Comparison of ENCODE assay signal across 9 cellular contexts in the genomic region with DNA sequence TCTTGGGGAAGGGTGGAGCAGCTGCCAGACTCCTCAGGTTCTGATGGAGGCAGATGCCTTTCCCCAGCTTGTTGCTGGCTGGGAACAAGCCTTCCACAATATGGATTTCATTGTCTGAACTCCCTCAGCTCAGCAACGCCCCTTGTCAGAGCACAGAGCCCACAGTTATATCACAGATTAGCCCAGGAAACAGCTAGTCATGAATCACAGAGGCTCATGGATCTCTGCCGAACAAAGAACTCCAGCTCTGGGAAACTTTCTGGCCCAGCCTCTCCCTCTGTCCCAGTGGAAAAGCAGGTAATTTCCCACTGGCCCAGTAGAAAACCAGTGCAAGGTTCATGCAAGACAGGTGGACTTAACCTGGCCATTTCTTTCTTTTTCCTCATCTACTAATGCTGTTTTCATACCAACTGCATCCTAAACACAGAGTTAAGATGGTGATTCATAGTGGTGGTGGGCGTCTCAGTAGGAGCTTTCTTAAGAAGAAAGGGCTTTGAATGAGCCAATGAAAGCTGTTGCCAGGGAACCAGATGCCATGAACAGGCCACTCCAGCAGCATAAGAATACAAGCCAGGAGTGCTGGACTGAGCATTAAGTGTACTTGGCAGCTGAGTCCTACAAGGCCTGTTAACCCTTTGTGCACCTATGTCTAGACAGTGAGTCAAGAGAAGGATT. TPM values are rescaled to one million over a fixed set of nuclear protein-coding genes. Genes with fewer than 3 reads are reported as not detected.
A peak's percentile ranks its signal among the peaks of the same experiment; 100 is the strongest.
DNase-seq lines count a peak whose midpoint lies in the region; ATAC-seq and TF ChIP-seq lines count a peak whose summit lies in the region.
"Had no signal": no experiment of that assay in that cellular context is flagged by ENCODE, and none has a peak within 500 bp of the region (broad histone marks: within the 10 kb centered on the region; RNA-seq: fewer than 3 reads in every experiment).

No MANE protein-coding gene starts in this region.

- peak overlapping the region; percentile 78 for H3K4me3 Mint-ChIP-seq in neural progenitor cell

- peaks cover 23% of the 10 kb centered on the region for H3F3A ChIP-seq in neural progenitor cell (ENCODE audit: low read depth)

- CTCF ChIA-PET in HEK293T (lab: Yijun Ruan, JAX): interaction anchor here (0.5 to 1.3 kb wide), 4 partner anchors 8 to 85 kb away, joined by 3 to 4 read pairs (median 3); a partner anchor contains a TSS

- no peak overlapping the region for H3K9ac ChIP-seq in neural progenitor cell

- H3K79me2 ChIP-seq in neural progenitor cell (ENCODE audit: low read depth): no peaks in the 10 kb centered on the region

- H3K27ac ChIP-seq in neural progenitor cell (peak overlapping the region; percentile 72), esophagus squamous epithelium (peak overlapping the region in 1 of 4 donors; percentile 39), spleen (no peak overlapping the region)

- H3K27ac Mint-ChIP-seq in neural progenitor cell: peak overlapping the region; percentile 100

- no peaks in the 10 kb centered on the region for H3K9me3 Mint-ChIP-seq in neural progenitor cell

- peaks cover 62% of the 10 kb centered on the region for H3K4me1 Mint-ChIP-seq in neural progenitor cell

- TF ChIP-seq CTCF in epithelial cell of proximal tubule (conservative IDR thresholded peaks at IDR 0.05; ENCODE audit: low read depth, low read length): no peak
- no peak for TF ChIP-seq CTCF in neural progenitor cell (IDR thresholded peaks at IDR 0.05)
- no peak for TF ChIP-seq CTCF in esophagus squamous epithelium (IDR thresholded peaks at IDR 0.05)
- TF ChIP-seq CTCF in spleen (IDR thresholded peaks at IDR 0.05 in 8 of 11, conservative IDR thresholded peaks at IDR 0.05 in 3 of 11): no peak

- H3K4me1 ChIP-seq in neural progenitor cell (peaks cover 16% of the 10 kb centered on the region), esophagus squamous epithelium (peaks cover 0 to 15% (median 0%) of the 10 kb centered on the region in 3 donors), spleen (no peaks in the 10 kb centered on the region)

- H3K27me3 ChIP-seq in neural progenitor cell: no peaks in the 10 kb centered on the region
- no peaks in the 10 kb centered on the region for H3K27me3 ChIP-seq in esophagus squamous epithelium
- no peaks in the 10 kb centered on the region for H3K27me3 ChIP-seq in spleen (replicated peaks in 1 of 7)

- no peaks in the 10 kb centered on the region for H3K9me3 ChIP-seq in neural progenitor cell (ENCODE audit: low read depth)
- H3K9me3 ChIP-seq in esophagus squamous epithelium: no peaks in the 10 kb centered on the region
- no peaks in the 10 kb centered on the region for H3K9me3 ChIP-seq in spleen

- H2AFZ ChIP-seq in neural progenitor cell (replicated peaks): peak overlapping the region; percentile 78

- H3K36me3 Mint-ChIP-seq in neural progenitor cell: peaks cover 2% of the 10 kb centered on the region

- no peaks in the 10 kb centered on the region for H3K36me3 ChIP-seq in neural progenitor cell
- H3K36me3 ChIP-seq in esophagus squamous epithelium: no peaks in the 10 kb centered on the region
- no peaks in the 10 kb centered on the region for H3K36me3 ChIP-seq in spleen

- peak; percentile 76 for DNase-seq in DMS 273 (lab: John Stamatoyannopoulos, UW; ENCODE audit: unreplicated experiment)
- DNase-seq in NCI-H187 treated with DMSO at 0.1 percent for 48 hours (lab: John Stamatoyannopoulos, UW): peak; percentile 34
- DNase-seq in epithelial cell of proximal tubule (ENCODE audit: low read depth): peak; percentile 27
- peak; percentile 77 for DNase-seq in neural progenitor cell (ENCODE audit: low spot score)
- DNase-seq in esophagus squamous epithelium (lab: John Stamatoyannopoulos, UW): no peak
- DNase-seq in HEK293T (ENCODE audit: extremely low spot score): no peak
- DNase-seq in spleen: no peak

- peak overlapping the region; percentile 69 for H3K4me2 ChIP-seq in neural progenitor cell

- no peak overlapping the region for H3K4me3 ChIP-seq in epithelial cell of proximal tubule (ENCODE audit: low read depth, low read length)
- H3K4me3 ChIP-seq in neural progenitor cell: peak overlapping the region; percentile 19
- H3K4me3 ChIP-seq in esophagus squamous epithelium: no peak overlapping the region
- no peak overlapping the region for H3K4me3 ChIP-seq in spleen

- H4K20me1 ChIP-seq in neural progenitor cell (ENCODE audit: low read depth): no peaks in the 10 kb centered on the region

- no peaks in the 10 kb centered on the region for H3K27me3 Mint-ChIP-seq in neural progenitor cell (ENCODE audit: insufficient read depth, low read depth)

- intact Hi-C loops in esophagus squamous epithelium (cut with DNase I) (no loop called here), spleen (cut with DNase I; ENCODE audit: low total_unique reads) (no loop called here)

- TF ChIP-seq POLR2A in esophagus squamous epithelium (IDR thresholded peaks at IDR 0.05) (no peak), spleen (IDR thresholded peaks at IDR 0.05) (no peak)

- ATAC-seq in HG03442 (IDR thresholded peaks at IDR 0.05; ENCODE audit: unreplicated experiment): no peak

- 0 to 22% methylated on average over 2 to 3 of the region's 3 CpGs for WGBS in esophagus squamous epithelium, 2 donors
- WGBS in spleen, 5 donors: 51 to 74% (median 56%) methylated on average over 3 of the region's 3 CpGs

- POLR2A ChIA-PET in HEK293T (lab: Yijun Ruan, JAX): no interaction called here

TF ChIP-seq in HEK293T, 16 proteins besides CTCF, POLR2A, EP300 and RAD21:
- no peak for TF ChIP-seq SP1 (IDR thresholded peaks at IDR 0.05)
- no peak for TF ChIP-seq ARNT (IDR thresholded peaks at IDR 0.05)
- TF ChIP-seq LEF1 (IDR thresholded peaks at IDR 0.05; ENCODE audit: borderline replicate concordance): no peak
- no peak for TF ChIP-seq SUZ12 (IDR thresholded peaks at IDR 0.05)
- TF ChIP-seq HDGF (IDR thresholded peaks at IDR 0.05; ENCODE audit: borderline replicate concordance): no peak
- TF ChIP-seq TARDBP (IDR thresholded peaks at IDR 0.05): no peak
- no peak for TF ChIP-seq CTBP1 (IDR thresholded peaks at IDR 0.05; ENCODE audit: borderline replicate concordance)

RNA-seq across cellular contexts. Expression of a gene that starts 8.7 kb away (rescaled TPM):
- total RNA-seq in epithelial cell of proximal tubule (not detected in 2 replicates), neural progenitor cell (ENCODE audit: low replicate concordance) (not detected in 2 replicates), esophagus squamous epithelium (not detected), spleen (not detected)
- polyA plus RNA-seq in spleen: not detected
- total RNA-seq: mononuclear cell had no signal

RNA-seq across cellular contexts. Expression of a gene that starts 30.7 kb away (rescaled TPM):
- total RNA-seq in epithelial cell of proximal tubule: 34.8 and 36.6 TPM in 2 replicates
- total RNA-seq in neural progenitor cell (ENCODE audit: low replicate concordance): 79.4 and 106 TPM in 2 replicates
- total RNA-seq in esophagus squamous epithelium: 10 to 100 TPM in 1 of 4 donors, 1 to 10 TPM in 3; 2.6 to 11.3 (median 4.0) TPM
- 1 to 10 TPM; 1.8 to 4.4 (median 2.8) TPM for total RNA-seq in spleen
- 1 to 10 TPM in 2 of 3 donors, under 1 TPM in 1; 0.87 to 1.8 (median 1.4) TPM for polyA plus RNA-seq in spleen

Comparison
In these comparisons a context has a peak if more than half of its experiments do, and no peak if none do; other contexts are left out.
1. DNase-seq: peak in DMS 273 (single experiment), NCI-H187 treated with DMSO at 0.1 percent for 48 hours (single experiment), epithelial cell of proximal tubule (single experiment) and neural progenitor cell (single experiment); none in esophagus squamous epithelium (single experiment), HEK293T (single experiment) and spleen (single experiment).